27 cellular contexts compared by ENCODE assay signal in the genomic region with DNA sequence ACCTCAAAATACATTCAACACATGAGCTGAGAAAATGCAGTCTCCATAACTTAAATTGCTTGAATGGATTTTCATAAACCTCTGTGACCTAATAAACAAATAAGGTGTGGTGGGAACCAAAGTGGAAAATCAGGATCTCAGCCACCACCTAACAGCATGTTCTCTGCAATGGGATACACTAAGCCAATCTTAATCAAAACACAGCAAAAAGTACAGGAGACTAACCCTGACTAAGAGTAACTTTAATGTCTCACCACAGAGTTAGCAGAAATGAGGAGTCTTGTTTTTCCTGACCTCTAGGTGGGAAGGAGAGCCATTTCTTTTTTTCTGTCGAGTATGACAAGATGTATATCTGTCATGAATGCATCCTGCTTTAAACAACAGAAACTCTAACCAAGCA. TPM values are rescaled to one million over a fixed set of nuclear protein-coding genes. Genes with fewer than 3 reads are reported as not detected.
DNase-seq lines count a peak whose midpoint lies in the region; ATAC-seq, FAIRE-seq and TF ChIP-seq lines count a peak whose summit lies in the region.
"Had no signal": no experiment of that assay in that cellular context is flagged by ENCODE, and none has a peak within 500 bp of the region (broad histone marks: within the 10 kb centered on the region; RNA-seq: fewer than 3 reads in every experiment).

No MANE protein-coding gene starts in this region.

- no peak overlapping the region for H3K4ac ChIP-seq in trophoblast cell (ENCODE audit: low read depth, low read length)

- no CpG with 5 or more reads among the region's 1 CpG for WGBS in trophoblast cell (ENCODE audit: extremely low coverage, insufficient coverage, insufficient read length)

- H3F3A ChIP-seq in PC-9 (ENCODE audit: insufficient read depth, low read depth) (peaks cover 13% of the 10 kb centered on the region; the same call in 1 of the 2 replicates), MM.1S (ENCODE audit: insufficient read depth, low read length) (no peaks in the 10 kb centered on the region)

- no peak overlapping the region for H4K8ac ChIP-seq in trophoblast cell (ENCODE audit: low read depth, low read length)

- H3K23ac ChIP-seq in trophoblast cell (ENCODE audit: low read length) = no peak overlapping the region

- peak; percentile 86 for ATAC-seq in esophagus mucosa
- ATAC-seq: K562; naive thymus-derived CD4-positive, alpha-beta T cell; SK-N-SH treated with all-trans-retinoic acid at 6 μM for 48 hours had no signal

- peaks cover 11% of the 10 kb centered on the region for H3K79me1 ChIP-seq in trophoblast cell (ENCODE audit: low read length)

- TF ChIP-seq POLR2A in erythroblast (IDR thresholded peaks at IDR 0.05; ENCODE audit: low read length) = no peak

- no peak overlapping the region for H2BK5ac ChIP-seq in trophoblast cell (ENCODE audit: low read depth, low read length, poor library complexity)

- H3K14ac ChIP-seq in trophoblast cell (ENCODE audit: low read length) = no peak overlapping the region

- H3K18ac ChIP-seq in trophoblast cell (ENCODE audit: low read length) = no peak overlapping the region

- POLR2A ChIA-PET in PC-9 (lab: Charles Lee; ENCODE audit: unreplicated experiment) = interaction anchor here (1.3 kb wide), 1 partner anchor 151 kb away, joined by 11 read pairs; no protein-coding TSS in a partner anchor

- BruUV-seq in PC-9 (replicated peaks; lab: Mats Ljungman, UMichigan) = no TSS peak

- H3K27ac ChIP-seq in PC-9 (peak overlapping the region; percentile 87), trophoblast cell (ENCODE audit: low read depth, low read length) (peak overlapping the region; percentile 35), MM.1S (ENCODE audit: low read length) (no peak overlapping the region), kidney (ENCODE audit: low read depth in 2 of 2, low read length in 2 of 2) (no peak overlapping the region)
- H3K27ac ChIP-seq: ascending aorta, dorsolateral prefrontal cortex had no signal

- TF ChIP-seq CTCF in PC-9 (conservative IDR thresholded peaks at IDR 0.05) = no peak
- TF ChIP-seq CTCF in D721Med (IDR thresholded peaks at IDR 0.05; ENCODE audit: insufficient read depth, missing control alignments) = no peak
- TF ChIP-seq CTCF in MM.1S (IDR thresholded peaks at IDR 0.05; ENCODE audit: low read length) = no peak
- no peak for TF ChIP-seq CTCF in kidney (IDR thresholded peaks at IDR 0.05; ENCODE audit: borderline replicate concordance, extremely low read depth, insufficient read depth)

- no peak overlapping the region for H4K91ac ChIP-seq in trophoblast cell (ENCODE audit: low read depth, low read length)

- peak overlapping the region; percentile 50 for H3K4me2 ChIP-seq in PC-9
- no peak overlapping the region for H3K4me2 ChIP-seq in trophoblast cell (ENCODE audit: low read length)
- H3K4me2 ChIP-seq in MM.1S (ENCODE audit: low read depth, low read length) = no peak overlapping the region

- CTCF ChIA-PET in PC-9 (lab: Charles Lee) = no interaction called here

- no peak overlapping the region for H3K4me3 ChIP-seq in PC-9
- H3K4me3 ChIP-seq in trophoblast cell (ENCODE audit: low read depth, low read length) = no peak overlapping the region
- no peak overlapping the region for H3K4me3 ChIP-seq in MM.1S (ENCODE audit: low read length)
- no peak overlapping the region for H3K4me3 ChIP-seq in kidney (ENCODE audit: low read length in 2 of 2)
- H3K4me3 ChIP-seq: ascending aorta, dorsolateral prefrontal cortex, K562, skin epidermis had no signal

- intact Hi-C loops in PC-9 (cut with micrococcal nuclease; ENCODE audit: unreplicated experiment) (loop anchor here (1.0 kb wide), 3 partner anchors 38 to 223 kb away; no protein-coding TSS in a partner anchor), kidney (cut with DNase I) (no loop called here)

- H2AFZ ChIP-seq in PC-9 (no peak overlapping the region), trophoblast cell (ENCODE audit: insufficient read depth, low read length, poor library complexity) (no peak overlapping the region), MM.1S (ENCODE audit: low read length) (no peak overlapping the region)

- H3K9ac ChIP-seq in trophoblast cell (ENCODE audit: low read length) = no peak overlapping the region
- no peak overlapping the region for H3K9ac ChIP-seq in MM.1S (ENCODE audit: low read length)
- H3K9ac ChIP-seq in kidney (ENCODE audit: low read length in 2 of 2) = no peak overlapping the region

- H3K79me2 ChIP-seq in PC-9 (ENCODE audit: low read depth) = no peaks in the 10 kb centered on the region
- no peaks in the 10 kb centered on the region for H3K79me2 ChIP-seq in trophoblast cell (ENCODE audit: control insufficient read depth, insufficient read depth, low read length, poor library complexity)
- H3K79me2 ChIP-seq in MM.1S (ENCODE audit: low read length) = no peaks in the 10 kb centered on the region

- H3K27me3 ChIP-seq in PC-9 (ENCODE audit: insufficient read depth, low read depth) (no peaks in the 10 kb centered on the region), trophoblast cell (ENCODE audit: insufficient read depth, low read length) (no peaks in the 10 kb centered on the region), MM.1S (replicated peaks; ENCODE audit: insufficient read depth, low read length) (no peaks in the 10 kb centered on the region)
- H3K27me3 ChIP-seq: ascending aorta, dorsolateral prefrontal cortex had no signal

- no peaks in the 10 kb centered on the region for H3K9me2 ChIP-seq in PC-9 (ENCODE audit: insufficient read depth)
- H3K9me2 ChIP-seq in MM.1S (replicated peaks; ENCODE audit: insufficient read depth, low read length) = no peaks in the 10 kb centered on the region

- H4K12ac ChIP-seq in trophoblast cell (ENCODE audit: low read depth, low read length) = no peak overlapping the region

- H2BK12ac ChIP-seq in trophoblast cell (ENCODE audit: low read length) = no peak overlapping the region

- FAIRE-seq in D721Med (lab: Jason Lieb, UNC) = no peak
- FAIRE-seq in kidney (lab: Jason Lieb, UNC) = no peak
- FAIRE-seq: K562 had no signal

- no peak overlapping the region for H2AK5ac ChIP-seq in trophoblast cell (ENCODE audit: low read length)

- DNase-seq in Daoy (ENCODE audit: low read depth) (peak; percentile 8), PC-9 (peak in 1 of 2 experiments; percentile 88), trophoblast cell (no peak), D721Med (ENCODE audit: insufficient read length, low spot score) (no peak), MM.1S (no peak), erythroblast (lab: John Stamatoyannopoulos, UW) (no peak), kidney (no peak)
- DNase-seq: ACHN; activated CD4-positive, alpha-beta T cell treated with anti-CD3 and anti-CD28 coated beads for 4 hours; activated CD8-positive, alpha-beta memory T cell treated with anti-CD3 and anti-CD28 coated beads for 24 hours; activated effector memory CD4-positive, alpha-beta T cell treated with Interleukin-2 at 50 U/mL for 16 hours; dorsolateral prefrontal cortex; foreskin melanocyte; GF-D8; H7; hippocampal formation; midbrain; naive thymus-derived CD4-positive, alpha-beta T cell; NCI-H1436 treated with DMSO at 0.1 percent for 48 hours; NCI-H2107; NCI-H446 treated with DMSO at 0.1 percent for 48 hours; T-helper 2 cell had no signal

- H3K4me1 ChIP-seq in PC-9 (replicated peaks; ENCODE audit: insufficient read depth) (peaks cover 57% of the 10 kb centered on the region), trophoblast cell (ENCODE audit: control insufficient read depth in 1 of 2, insufficient read depth in 2 of 2, low read length in 2 of 2) (peaks cover 9 to 17% of the 10 kb centered on the region in 2 experiments), MM.1S (ENCODE audit: low read length) (peaks cover 22% of the 10 kb centered on the region), kidney (ENCODE audit: control insufficient read depth in 1 of 2, insufficient read depth in 1 of 2, low read depth in 1 of 2, low read length in 2 of 2) (no peaks in the 10 kb centered on the region)
- H3K4me1 ChIP-seq: ascending aorta had no signal

- H3K9me3 ChIP-seq in PC-9 (ENCODE audit: insufficient read depth, low read depth) (peaks cover 6% of the 10 kb centered on the region; the same call in 1 of the 2 replicates), trophoblast cell (ENCODE audit: insufficient read depth, low read depth, low read length) (no peaks in the 10 kb centered on the region), MM.1S (replicated peaks; ENCODE audit: insufficient read depth, low read length) (no peaks in the 10 kb centered on the region), kidney (ENCODE audit: control insufficient read depth in 1 of 2, low read length in 2 of 2) (no peaks in the 10 kb centered on the region)
- H3K9me3 ChIP-seq: ascending aorta had no signal

- H4K20me1 ChIP-seq in PC-9 (ENCODE audit: insufficient read depth) (no peaks in the 10 kb centered on the region), MM.1S (ENCODE audit: insufficient read depth, low read length) (no peaks in the 10 kb centered on the region)

- no peak overlapping the region for H2BK120ac ChIP-seq in trophoblast cell (ENCODE audit: insufficient read depth, low read length, poor library complexity)

- H3K36me3 ChIP-seq in PC-9 (ENCODE audit: low read depth) = no peaks in the 10 kb centered on the region
- no peaks in the 10 kb centered on the region for H3K36me3 ChIP-seq in trophoblast cell (ENCODE audit: control insufficient read depth in 1 of 2, insufficient read depth in 2 of 2, low read length in 2 of 2)
- no peaks in the 10 kb centered on the region for H3K36me3 ChIP-seq in MM.1S (replicated peaks; ENCODE audit: insufficient read depth, low read length)
- H3K36me3 ChIP-seq in kidney (ENCODE audit: control insufficient read depth in 1 of 2, insufficient read depth in 2 of 2, low read length in 2 of 2) = no peaks in the 10 kb centered on the region
- H3K36me3 ChIP-seq: ascending aorta had no signal

RNA-seq across cellular contexts. Expression of a gene that starts 48.5 kb away (rescaled TPM):
- 871 and 986 TPM in 2 replicates for total RNA-seq in Daoy (2014; rRNA removed; shearing (Covaris generic))
- total RNA-seq in PC-9 (2021) (508 and 615 TPM in 2 replicates), esophagus mucosa (90.7 TPM), kidney (53.1 TPM)
- polyA plus RNA-seq in trophoblast cell (2013) = 132 and 133 TPM in 2 replicates
- 8.4 TPM for polyA plus RNA-seq in kidney (ENCODE audit: insufficient read depth, low read depth, low replicate concordance)
- polyA plus RNA-seq: K562 had no signal

Comparison
In these comparisons a context has a peak if more than half of its experiments do, and no peak if none do; other contexts are left out.
1. H3K27ac ChIP-seq: peak in PC-9 (single experiment) and trophoblast cell (single experiment); none in MM.1S (single experiment) and kidney (0 of 2).